ENCODE assay signal across 1 cellular context in genomic region chr2:45312275-45312674, GRCh38.
TF ChIP-seq lines count a peak whose summit lies in the region.

No MANE protein-coding gene starts in this region.

TF ChIP-seq in HepG2, 621 proteins besides CTCF, POLR2A, EP300 and RAD21 (continued from another document and continues in another):
- TF ChIP-seq ARID3A (IDR thresholded peaks at IDR 0.05; ENCODE audit: low read depth, low read length) (no peak), U2AF2 (IDR thresholded peaks at IDR 0.05; ENCODE audit: low read depth, low read length) (no peak), ZHX2 (IDR thresholded peaks at IDR 0.05; ENCODE audit: low read depth) (no peak), ZHX2 (CRISPR knock-in tag; IDR thresholded peaks at IDR 0.05; ENCODE audit: borderline replicate concordance) (no peak), ZNF280D (CRISPR knock-in tag; IDR thresholded peaks at IDR 0.05) (no peak), ZZZ3 (CRISPR knock-in tag; IDR thresholded peaks at IDR 0.05; ENCODE audit: borderline replicate concordance) (no peak), THAP9 (CRISPR knock-in tag; IDR thresholded peaks at IDR 0.05; ENCODE audit: borderline replicate concordance) (no peak), JUNB (CRISPR knock-in tag; IDR thresholded peaks at IDR 0.05; ENCODE audit: borderline replicate concordance) (no peak), ARID5B (CRISPR knock-in tag; IDR thresholded peaks at IDR 0.05) (peak; percentile 34; the same call in 1 of the 2 replicates), ZNF816 (CRISPR knock-in tag; IDR thresholded peaks at IDR 0.05; ENCODE audit: borderline replicate concordance) (no peak), ZNF580 (CRISPR knock-in tag; IDR thresholded peaks at IDR 0.05; ENCODE audit: borderline replicate concordance, low read depth) (no peak), ZBTB25 (CRISPR knock-in tag; IDR thresholded peaks at IDR 0.05) (no peak), ZNF746 (CRISPR knock-in tag; IDR thresholded peaks at IDR 0.05) (no peak), TFDP1 (CRISPR knock-in tag; IDR thresholded peaks at IDR 0.05; ENCODE audit: borderline replicate concordance) (no peak), TRIM22 (IDR thresholded peaks at IDR 0.05) (no peak), ZBTB14 (CRISPR knock-in tag; IDR thresholded peaks at IDR 0.05) (no peak), YEATS4 (CRISPR knock-in tag; IDR thresholded peaks at IDR 0.05; ENCODE audit: borderline replicate concordance) (no peak), XRCC5 (optimal IDR thresholded peaks at IDR 0.05; ENCODE audit: low read length) (no peak), MAFG (CRISPR knock-in tag; IDR thresholded peaks at IDR 0.05) (no peak), ZNF556 (CRISPR knock-in tag; IDR thresholded peaks at IDR 0.05; ENCODE audit: borderline replicate concordance) (no peak), RNF2 (conservative IDR thresholded peaks at IDR 0.05; ENCODE audit: low read depth) (no peak)
